ENCODE assay signal across 1 cellular context in the genomic region with DNA sequence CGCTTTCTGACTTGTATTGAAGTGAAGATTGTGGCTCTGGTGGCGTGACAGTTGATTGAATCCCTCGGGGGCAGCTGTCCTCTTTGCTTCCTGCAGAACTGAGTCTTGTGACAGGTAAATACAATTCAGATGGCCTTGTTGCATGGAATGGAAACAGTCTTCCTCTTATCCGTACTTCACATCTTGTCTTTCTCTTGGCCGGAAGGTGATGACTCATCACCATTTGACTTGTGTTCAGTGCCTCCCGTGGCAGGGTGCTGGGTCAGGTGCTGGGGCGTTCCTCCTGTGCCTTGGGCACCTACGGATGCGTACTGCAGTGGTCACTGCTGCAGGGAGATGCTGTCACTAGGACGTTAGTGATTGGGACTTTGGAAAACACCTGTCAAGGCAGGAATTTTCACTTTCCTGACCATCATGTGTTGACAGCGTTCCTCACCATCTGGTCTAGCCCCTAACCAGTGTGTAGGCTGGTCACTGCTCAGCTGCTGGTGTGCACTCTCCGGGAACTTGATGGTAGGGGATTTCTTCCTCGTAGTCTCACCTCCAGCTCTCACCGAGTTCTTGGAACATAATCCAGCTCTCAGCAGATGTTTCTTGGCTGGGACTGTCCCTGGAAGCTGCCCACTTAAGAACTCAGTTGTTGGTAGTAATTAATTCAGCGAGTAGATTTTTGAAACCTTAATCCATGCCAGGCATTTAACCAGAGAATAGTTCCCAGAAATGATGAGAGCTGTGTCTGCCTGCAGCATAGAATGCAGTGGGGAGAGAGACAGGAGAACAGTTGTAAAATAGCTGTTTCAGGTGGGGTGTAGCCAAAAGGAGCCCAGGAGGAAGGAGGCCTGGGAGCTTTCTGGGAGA.
TF ChIP-seq lines count a peak whose summit lies in the region.

No MANE protein-coding gene starts in this region.

TF ChIP-seq in WTC11, 78 proteins besides CTCF, POLR2A, EP300 and RAD21 (continued from another document):
- TF ChIP-seq CDX4 (CRISPR knock-in tag; IDR thresholded peaks at IDR 0.05; ENCODE audit: borderline replicate concordance) = no peak
- TF ChIP-seq ERG (CRISPR knock-in tag; IDR thresholded peaks at IDR 0.05) = no peak
- TF ChIP-seq NR2C2 (CRISPR knock-in tag; IDR thresholded peaks at IDR 0.05) = no peak
